ENCODE assay signal across 15 cellular contexts in genomic region chr9:112642126-112642525, GRCh38.
DNase-seq lines count a peak whose midpoint lies in the region; ATAC-seq and TF ChIP-seq lines count a peak whose summit lies in the region.
"Had no signal": no experiment of that assay in that cellular context is flagged by ENCODE, and none has a peak within 500 bp of the region (broad histone marks: within the 10 kb centered on the region; RNA-seq: fewer than 3 reads in every experiment).

No MANE protein-coding gene starts in this region.

- H3K4me3 Mint-ChIP-seq in WTC11, result no peak overlapping the region
- H3K4me3 Mint-ChIP-seq: CD8-positive, alpha-beta memory T cell had no signal

- no peaks in the 10 kb centered on the region; the same call in 1 of the 2 replicates for H3K27me3 Mint-ChIP-seq in WTC11 (ENCODE audit: low read depth)

- WGBS in thyroid gland, 2 donors, result 66 to 69% methylated on average over 3 of the region's 3 CpGs

- H3K27ac ChIP-seq in cardiac muscle cell (peak overlapping the region; percentile 11), thyroid gland (no peak overlapping the region)
- H3K27ac ChIP-seq: A549, BLaER1 had no signal

- H3K4me1 ChIP-seq in cardiac muscle cell (ENCODE audit: low read depth) (peaks cover 7% of the 10 kb centered on the region), thyroid gland (no peaks in the 10 kb centered on the region)
- H3K4me1 ChIP-seq: A549, BLaER1, Caco-2 had no signal

- TF ChIP-seq CTCF in cardiac muscle cell (IDR thresholded peaks at IDR 0.05; ENCODE audit: low read depth, low read length) (no peak), WTC11 (IDR thresholded peaks at IDR 0.05) (no peak), thyroid gland (IDR thresholded peaks at IDR 0.05) (no peak), GM13976 (IDR thresholded peaks at IDR 0.05; ENCODE audit: borderline replicate concordance, control extremely low read depth, extremely low read depth, insufficient read depth, missing control alignments) (no peak)

- intact Hi-C loops in cardiac septum (cut with DNase I), result no loop called here
- intact Hi-C loops in left cardiac atrium (cut with DNase I), result no loop called here
- intact Hi-C loops in thyroid gland (cut with DNase I), result no loop called here

- H3K36me3 Mint-ChIP-seq in WTC11, result peaks cover 34% of the 10 kb centered on the region

- TF ChIP-seq POLR2A in thyroid gland (IDR thresholded peaks at IDR 0.05), result no peak

- POLR2A ChIA-PET in WTC11 (lab: Charles Lee), result no interaction called here

- in situ Hi-C loops in GM13976 (cut with MboI; ENCODE audit: low sequenced_read_pairs, unreplicated experiment), result no loop called here

- peak in 1 of 2 donors; percentile 64 for DNase-seq in cardiac muscle cell (ENCODE audit: low read depth in 1 of 2, low spot score in 1 of 2)
- DNase-seq in cardiac septum (ENCODE audit: low spot score), result no peak
- DNase-seq in WTC11 (ENCODE audit: low spot score), result no peak
- no peak for DNase-seq in left cardiac atrium
- DNase-seq in thyroid gland, result peak; percentile 13 to 32
- no peak for DNase-seq in GM13976 (ENCODE audit: low spot score)
- no peak for DNase-seq in NK-92 treated with Interleukin-12 subunit alpha and Interleukin-12 subunit beta, amount 100 ng/mL, for 24 hours (lab: John Stamatoyannopoulos, UW)
- DNase-seq: Caco-2; CD8-positive, alpha-beta memory T cell; KG1 had no signal

- CTCF ChIA-PET in WTC11 (lab: Charles Lee), result no interaction called here

- H3K9me3 ChIP-seq in cardiac muscle cell (ENCODE audit: low read depth), result no peaks in the 10 kb centered on the region
- no peaks in the 10 kb centered on the region for H3K9me3 ChIP-seq in thyroid gland

- H3K27me3 ChIP-seq in cardiac muscle cell, result no peaks in the 10 kb centered on the region
- H3K27me3 ChIP-seq in thyroid gland, result no peaks in the 10 kb centered on the region
- H3K27me3 ChIP-seq: BLaER1 had no signal

- H3K36me3 ChIP-seq in cardiac muscle cell (no peaks in the 10 kb centered on the region), thyroid gland (no peaks in the 10 kb centered on the region)

- peaks cover 11% of the 10 kb centered on the region for H3K4me1 Mint-ChIP-seq in WTC11
- H3K4me1 Mint-ChIP-seq: CD8-positive, alpha-beta memory T cell; IgD-negative memory B cell had no signal

- peak overlapping the region; percentile 30; the same call in 1 of the 2 replicates for H3K27ac Mint-ChIP-seq in WTC11
- H3K27ac Mint-ChIP-seq: CD8-positive, alpha-beta memory T cell; IgD-negative memory B cell had no signal

- H3K4me3 ChIP-seq in cardiac muscle cell (no peak overlapping the region), thyroid gland (replicated peaks in 1 of 3) (no peak overlapping the region)
- H3K4me3 ChIP-seq: A549, BLaER1 had no signal

- peak; percentile 51 for ATAC-seq in WTC11
- peak; percentile 72 to 95 for ATAC-seq in left cardiac atrium
- ATAC-seq in GM21381 (IDR thresholded peaks at IDR 0.05; ENCODE audit: unreplicated experiment), result no peak
- ATAC-seq: A549, HCT116 had no signal

- peaks cover 27% of the 10 kb centered on the region for H3K9me3 Mint-ChIP-seq in WTC11

TF ChIP-seq in WTC11, 78 proteins besides CTCF, POLR2A, EP300 and RAD21:
- TF ChIP-seq, protein P1, sequence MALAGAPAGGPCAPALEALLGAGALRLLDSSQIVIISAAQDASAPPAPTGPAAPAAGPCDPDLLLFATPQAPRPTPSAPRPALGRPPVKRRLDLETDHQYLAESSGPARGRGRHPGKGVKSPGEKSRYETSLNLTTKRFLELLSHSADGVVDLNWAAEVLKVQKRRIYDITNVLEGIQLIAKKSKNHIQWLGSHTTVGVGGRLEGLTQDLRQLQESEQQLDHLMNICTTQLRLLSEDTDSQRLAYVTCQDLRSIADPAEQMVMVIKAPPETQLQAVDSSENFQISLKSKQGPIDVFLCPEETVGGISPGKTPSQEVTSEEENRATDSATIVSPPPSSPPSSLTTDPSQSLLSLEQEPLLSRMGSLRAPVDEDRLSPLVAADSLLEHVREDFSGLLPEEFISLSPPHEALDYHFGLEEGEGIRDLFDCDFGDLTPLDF (CRISPR knock-in tag; IDR thresholded peaks at IDR 0.05), result no peak
- no peak for TF ChIP-seq NFYB (CRISPR knock-in tag; conservative IDR thresholded peaks at IDR 0.05; ENCODE audit: low read depth)
- TF ChIP-seq, protein P2, sequence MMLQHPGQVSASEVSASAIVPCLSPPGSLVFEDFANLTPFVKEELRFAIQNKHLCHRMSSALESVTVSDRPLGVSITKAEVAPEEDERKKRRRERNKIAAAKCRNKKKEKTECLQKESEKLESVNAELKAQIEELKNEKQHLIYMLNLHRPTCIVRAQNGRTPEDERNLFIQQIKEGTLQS (CRISPR knock-in tag; conservative IDR thresholded peaks at IDR 0.05), result no peak
- TF ChIP-seq, protein P3, sequence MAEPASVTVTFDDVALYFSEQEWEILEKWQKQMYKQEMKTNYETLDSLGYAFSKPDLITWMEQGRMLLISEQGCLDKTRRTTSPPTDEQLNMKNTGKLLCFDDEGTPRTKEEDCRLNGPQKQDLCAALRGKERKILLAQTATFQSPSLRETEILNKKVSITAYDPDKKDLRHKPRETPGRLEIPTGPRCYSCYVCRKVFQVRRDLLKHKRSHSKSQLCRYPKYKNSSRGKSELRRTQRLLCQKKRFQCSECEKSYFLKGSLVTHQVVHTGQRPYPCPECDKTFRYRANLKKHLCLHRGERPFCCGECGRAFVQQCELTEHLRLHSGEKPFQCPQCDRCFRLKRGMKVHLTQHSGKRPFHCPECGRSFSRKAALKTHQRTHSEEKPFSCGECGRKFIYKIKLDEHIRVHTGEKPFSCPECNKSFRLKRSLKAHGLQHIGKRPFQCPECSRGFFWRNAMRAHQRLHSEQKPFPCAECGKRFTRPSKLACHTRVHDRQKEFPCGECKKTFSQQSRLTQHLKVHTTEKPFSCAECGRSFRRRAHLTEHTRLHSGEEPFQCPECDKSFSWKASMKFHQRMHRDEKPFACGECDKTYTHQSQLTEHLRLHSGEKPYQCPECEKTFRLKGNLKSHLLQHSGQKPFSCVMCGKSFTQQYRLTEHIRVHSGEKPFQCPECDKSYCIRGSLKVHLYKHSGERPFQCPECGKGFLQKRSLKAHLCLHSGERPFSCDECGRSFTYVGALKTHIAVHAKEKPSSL (CRISPR knock-in tag; conservative IDR thresholded peaks at IDR 0.05), result no peak

Comparison
In these comparisons a context has a peak if more than half of its experiments do, and no peak if none do; other contexts are left out.
1. DNase-seq: peak in thyroid gland (2 of 2); none in cardiac septum (single experiment), WTC11 (single experiment), left cardiac atrium (single experiment), GM13976 (single experiment) and NK-92 treated with Interleukin-12 subunit alpha and Interleukin-12 subunit beta, amount 100 ng/mL, for 24 hours (single experiment).